ENCODE assay signal across 1 cellular context in the genomic region with DNA sequence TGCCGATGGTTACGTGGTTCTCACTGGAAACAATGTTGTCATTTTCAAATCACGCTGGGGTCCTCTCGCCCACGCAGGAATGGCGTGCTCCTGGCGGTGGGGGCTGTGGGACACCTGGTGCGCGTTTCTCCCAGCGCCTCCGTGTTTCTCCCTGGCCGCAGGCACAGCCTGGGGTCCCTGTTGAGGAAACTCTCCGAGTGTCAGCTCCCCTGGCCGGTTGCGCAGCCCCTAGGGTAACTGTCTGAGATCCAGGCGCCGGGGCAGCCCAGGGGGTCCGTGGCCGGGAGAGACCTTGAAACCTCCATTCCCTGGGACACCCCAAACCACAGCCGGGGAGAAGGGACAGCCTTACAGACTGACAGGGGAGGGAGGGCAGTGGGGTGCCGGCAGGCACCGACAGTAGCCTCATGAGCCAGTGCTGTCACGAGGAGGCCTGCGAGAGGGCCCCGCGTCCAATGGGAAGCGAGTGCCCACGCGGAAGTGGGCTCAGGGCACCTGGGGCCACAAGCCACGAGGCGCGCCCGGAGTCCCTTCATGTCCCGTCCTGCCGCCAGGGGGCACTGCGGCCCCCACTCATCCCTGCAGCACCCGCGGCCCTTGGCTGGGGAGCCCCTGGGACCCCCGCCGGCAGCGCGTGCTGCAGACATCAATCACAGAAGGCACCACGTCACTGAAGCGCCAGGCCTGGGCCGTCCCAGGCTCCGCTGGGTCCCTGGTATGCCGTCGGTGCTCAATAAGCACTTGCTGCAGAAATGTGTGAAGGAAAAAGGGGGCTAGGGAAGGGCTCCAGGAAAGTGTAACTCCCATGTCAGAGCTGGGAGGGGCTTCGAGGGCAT.
TF ChIP-seq lines count a peak whose summit lies in the region.

No MANE protein-coding gene starts in this region.

TF ChIP-seq in HepG2, 621 proteins besides CTCF, POLR2A, EP300 and RAD21 (continued from another document and continues in another):
- TF ChIP-seq, protein P1, sequence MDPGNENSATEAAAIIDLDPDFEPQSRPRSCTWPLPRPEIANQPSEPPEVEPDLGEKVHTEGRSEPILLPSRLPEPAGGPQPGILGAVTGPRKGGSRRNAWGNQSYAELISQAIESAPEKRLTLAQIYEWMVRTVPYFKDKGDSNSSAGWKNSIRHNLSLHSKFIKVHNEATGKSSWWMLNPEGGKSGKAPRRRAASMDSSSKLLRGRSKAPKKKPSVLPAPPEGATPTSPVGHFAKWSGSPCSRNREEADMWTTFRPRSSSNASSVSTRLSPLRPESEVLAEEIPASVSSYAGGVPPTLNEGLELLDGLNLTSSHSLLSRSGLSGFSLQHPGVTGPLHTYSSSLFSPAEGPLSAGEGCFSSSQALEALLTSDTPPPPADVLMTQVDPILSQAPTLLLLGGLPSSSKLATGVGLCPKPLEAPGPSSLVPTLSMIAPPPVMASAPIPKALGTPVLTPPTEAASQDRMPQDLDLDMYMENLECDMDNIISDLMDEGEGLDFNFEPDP (CRISPR knock-in tag; conservative IDR thresholded peaks at IDR 0.05) = 0 out of 2 replicates have a peak, but pooled peaks have one; percentile 55
- TF ChIP-seq SMARCC2 (IDR thresholded peaks at IDR 0.05) = no peak
- no peak for TF ChIP-seq GATAD1 (CRISPR knock-in tag; IDR thresholded peaks at IDR 0.05)
- no peak for TF ChIP-seq ZNF558 (CRISPR knock-in tag; IDR thresholded peaks at IDR 0.05; ENCODE audit: borderline replicate concordance)
- no peak for TF ChIP-seq ZNF781 (CRISPR knock-in tag; IDR thresholded peaks at IDR 0.05; ENCODE audit: borderline replicate concordance, not compliant biosample characterization)
- no peak for TF ChIP-seq MAFG (CRISPR knock-in tag; IDR thresholded peaks at IDR 0.05)
- no peak for TF ChIP-seq RFXAP (CRISPR knock-in tag; IDR thresholded peaks at IDR 0.05; ENCODE audit: borderline replicate concordance)
- no peak for TF ChIP-seq PTBP1 (IDR thresholded peaks at IDR 0.05; ENCODE audit: low read depth, low read length, poor library complexity, severe bottlenecking)
- no peak for TF ChIP-seq MAF1 (CRISPR knock-in tag; IDR thresholded peaks at IDR 0.05; ENCODE audit: borderline replicate concordance)
- no peak for TF ChIP-seq ZNF326 (CRISPR knock-in tag; IDR thresholded peaks at IDR 0.05; ENCODE audit: borderline replicate concordance)
- no peak for TF ChIP-seq TOPORS (CRISPR knock-in tag; IDR thresholded peaks at IDR 0.05)
- TF ChIP-seq TEAD3 (CRISPR knock-in tag; optimal IDR thresholded peaks at IDR 0.05; ENCODE audit: borderline replicate concordance) = no peak
- TF ChIP-seq ZNF251 (CRISPR knock-in tag; IDR thresholded peaks at IDR 0.05) = no peak
- no peak for TF ChIP-seq ZNF546 (CRISPR knock-in tag; conservative IDR thresholded peaks at IDR 0.05)
- no peak for TF ChIP-seq ZNF652 (CRISPR knock-in tag; IDR thresholded peaks at IDR 0.05; ENCODE audit: borderline replicate concordance, low read depth)
- TF ChIP-seq YEATS2 (CRISPR knock-in tag; IDR thresholded peaks at IDR 0.05; ENCODE audit: borderline replicate concordance) = peak; percentile 32; the same call in 1 of the 2 replicates
- no peak for TF ChIP-seq FOXP1 (IDR thresholded peaks at IDR 0.05)
- no peak for TF ChIP-seq FOXP1 (CRISPR knock-in tag; IDR thresholded peaks at IDR 0.05)
- TF ChIP-seq MBD4 (IDR thresholded peaks at IDR 0.05; ENCODE audit: borderline replicate concordance, low read length) = no peak
- TF ChIP-seq SUZ12 (IDR thresholded peaks at IDR 0.05; ENCODE audit: low read depth, low read length) = no peak
- no peak for TF ChIP-seq NAIF1 (CRISPR knock-in tag; IDR thresholded peaks at IDR 0.05; ENCODE audit: borderline replicate concordance)
- no peak for TF ChIP-seq HNRNPK (IDR thresholded peaks at IDR 0.05; ENCODE audit: low read depth, low read length, poor library complexity, severe bottlenecking)
- no peak for TF ChIP-seq ZNF549 (CRISPR knock-in tag; IDR thresholded peaks at IDR 0.05)
- no peak for TF ChIP-seq ZNF17 (CRISPR knock-in tag; IDR thresholded peaks at IDR 0.05)
- TF ChIP-seq ZNF576 (CRISPR knock-in tag; IDR thresholded peaks at IDR 0.05) = no peak
- no peak for TF ChIP-seq SYNCRIP (IDR thresholded peaks at IDR 0.05; ENCODE audit: insufficient read depth, low read depth, low read length)
- TF ChIP-seq POGZ (CRISPR knock-in tag; IDR thresholded peaks at IDR 0.05) = no peak
- TF ChIP-seq ZNF616 (CRISPR knock-in tag; IDR thresholded peaks at IDR 0.05; ENCODE audit: low read depth) = no peak
- no peak for TF ChIP-seq SIX1 (CRISPR knock-in tag; IDR thresholded peaks at IDR 0.05; ENCODE audit: borderline replicate concordance)
- TF ChIP-seq NR2F1 (CRISPR knock-in tag; IDR thresholded peaks at IDR 0.05) = no peak
- TF ChIP-seq ZNF142 (CRISPR knock-in tag; IDR thresholded peaks at IDR 0.05) = no peak; the same call in 1 of the 2 replicates
- TF ChIP-seq ARID2 (CRISPR knock-in tag; IDR thresholded peaks at IDR 0.05; ENCODE audit: borderline replicate concordance) = no peak
- no peak for TF ChIP-seq CENPX (CRISPR knock-in tag; IDR thresholded peaks at IDR 0.05)
- no peak; the same call in 1 of the 2 replicates for TF ChIP-seq HES4 (CRISPR knock-in tag; IDR thresholded peaks at IDR 0.05; ENCODE audit: borderline replicate concordance)
- no peak for TF ChIP-seq LCORL (IDR thresholded peaks at IDR 0.05)
- no peak for TF ChIP-seq LCORL (CRISPR knock-in tag; IDR thresholded peaks at IDR 0.05)
- TF ChIP-seq AKAP8 (CRISPR knock-in tag; IDR thresholded peaks at IDR 0.05) = no peak
- no peak for TF ChIP-seq ATF1 (CRISPR knock-in tag; IDR thresholded peaks at IDR 0.05)
- no peak for TF ChIP-seq MIXL1 (CRISPR knock-in tag; IDR thresholded peaks at IDR 0.05)
- no peak for TF ChIP-seq JDP2 (CRISPR knock-in tag; IDR thresholded peaks at IDR 0.05; ENCODE audit: borderline replicate concordance)
- TF ChIP-seq ZNF124 (CRISPR knock-in tag; IDR thresholded peaks at IDR 0.05) = no peak
- no peak for TF ChIP-seq CBX2 (IDR thresholded peaks at IDR 0.05; ENCODE audit: low read depth, low read length)
- no peak for TF ChIP-seq CBX2 (CRISPR knock-in tag; IDR thresholded peaks at IDR 0.05; ENCODE audit: low read depth)
- TF ChIP-seq HMGA1 (CRISPR knock-in tag; conservative IDR thresholded peaks at IDR 0.05) = no peak
- peak; percentile 46; the same call in 1 of the 2 replicates for TF ChIP-seq NFYC (CRISPR knock-in tag; IDR thresholded peaks at IDR 0.05)
- no peak for TF ChIP-seq ZNF777 (CRISPR knock-in tag; IDR thresholded peaks at IDR 0.05)
- TF ChIP-seq, protein P2, sequence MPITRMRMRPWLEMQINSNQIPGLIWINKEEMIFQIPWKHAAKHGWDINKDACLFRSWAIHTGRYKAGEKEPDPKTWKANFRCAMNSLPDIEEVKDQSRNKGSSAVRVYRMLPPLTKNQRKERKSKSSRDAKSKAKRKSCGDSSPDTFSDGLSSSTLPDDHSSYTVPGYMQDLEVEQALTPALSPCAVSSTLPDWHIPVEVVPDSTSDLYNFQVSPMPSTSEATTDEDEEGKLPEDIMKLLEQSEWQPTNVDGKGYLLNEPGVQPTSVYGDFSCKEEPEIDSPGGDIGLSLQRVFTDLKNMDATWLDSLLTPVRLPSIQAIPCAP (CRISPR knock-in tag; IDR thresholded peaks at IDR 0.05; ENCODE audit: low read depth) = no peak
- no peak for TF ChIP-seq FOXK2 (IDR thresholded peaks at IDR 0.05)
- no peak for TF ChIP-seq AFF4 (CRISPR knock-in tag; IDR thresholded peaks at IDR 0.05)
- TF ChIP-seq SMAD3 (CRISPR knock-in tag; IDR thresholded peaks at IDR 0.05) = no peak
- TF ChIP-seq ZNF232 (CRISPR knock-in tag; IDR thresholded peaks at IDR 0.05; ENCODE audit: borderline replicate concordance) = no peak
- no peak for TF ChIP-seq ZNF432 (CRISPR knock-in tag; IDR thresholded peaks at IDR 0.05; ENCODE audit: borderline replicate concordance)
- no peak for TF ChIP-seq ZFP36 (IDR thresholded peaks at IDR 0.05; ENCODE audit: borderline replicate concordance, low read depth, low read length, partially characterized antibody)
- TF ChIP-seq ZBTB44 (CRISPR knock-in tag; IDR thresholded peaks at IDR 0.05) = no peak
- TF ChIP-seq SNAPC2 (CRISPR knock-in tag; IDR thresholded peaks at IDR 0.05) = no peak
- TF ChIP-seq ZNF317 (CRISPR knock-in tag; IDR thresholded peaks at IDR 0.05) = no peak
- TF ChIP-seq PAWR (CRISPR knock-in tag; IDR thresholded peaks at IDR 0.05; ENCODE audit: borderline replicate concordance) = no peak
